31 cellular contexts compared by ENCODE assay signal in the genomic region with DNA sequence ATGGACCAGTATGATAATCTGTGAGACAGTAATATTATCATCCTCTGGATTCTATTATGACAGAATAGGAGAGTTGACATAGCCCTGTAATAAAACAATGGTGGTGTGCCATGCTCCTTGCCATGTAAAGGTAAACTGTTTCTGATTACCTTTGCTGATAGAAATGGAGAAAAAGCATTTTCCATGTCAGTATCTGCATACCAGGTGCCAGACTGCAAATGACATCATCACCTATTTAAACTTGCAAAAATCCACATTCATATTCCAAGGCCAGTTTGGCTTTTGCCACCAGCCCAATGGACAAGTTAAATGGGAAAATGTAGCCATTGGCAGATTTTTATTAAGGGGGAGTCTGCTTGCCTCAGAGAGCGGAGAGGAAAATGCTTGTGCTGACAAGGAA.
"Had no signal": no experiment of that assay in that cellular context is flagged by ENCODE, and none has a peak within 500 bp of the region (broad histone marks: within the 10 kb centered on the region; RNA-seq: fewer than 3 reads in every experiment).

No MANE protein-coding gene starts in this region.

- H3K4me2 ChIP-seq: smooth muscle cell had no signal

- ATAC-seq: naive thymus-derived CD8-positive, alpha-beta T cell; natural killer cell treated with Interleukin-12 subunit alpha and Interleukin-12 subunit beta and Interleukin-15 and Interleukin-18, amount 100 ng/mL, for 72 hours; psoas muscle; right cardiac atrium; sciatic nerve; stimulated activated naive B cell treated with anti-CD40 and anti-IgM and Interleukin-4, amounts not matched to agents 10 μg/mL and 1 μg/mL and 100 μg/mL, for 72 hours had no signal

- DNase-seq: naive B cell; naive thymus-derived CD8-positive, alpha-beta T cell; nephron progenitor cell; nucleus accumbens; posterior cingulate gyrus; psoas muscle; right cardiac atrium; spleen; stimulated activated CD4-positive, alpha-beta T cell treated with anti-CD3 and anti-CD28 coated beads, Interleukin-12 subunit alpha, Interleukin-12 subunit beta, amount 100 ng/mL, for 4 hours; stimulated activated CD4-positive, alpha-beta T cell treated with anti-CD3 and anti-CD28 coated beads, Interleukin-1b, Interleukin-23, amount 100 ng/mL, for 48 hours; stimulated activated CD4-positive, alpha-beta T cell treated with anti-CD3 and anti-CD28 coated beads, Interleukin-4, amount 100 ng/mL, for 1 hour; stimulated activated CD4-positive, alpha-beta T cell treated with anti-CD3 and anti-CD28 coated beads, Interleukin-4, amount 100 ng/mL, for 4 hours; stimulated activated CD8-positive, alpha-beta memory T cell treated with anti-CD3 and anti-CD28 coated beads, Interleukin-4, amount 100 ng/mL, for 48 hours; stimulated activated naive B cell treated with anti-CD40 and anti-IgM and Interleukin-4, amounts not matched to agents 10 μg/mL and 1 μg/mL and 100 μg/mL, for 72 hours; stimulated activated naive CD4-positive, alpha-beta T cell treated with Interleukin-2 at 50 U/mL for 16 hours; stomach; thyroid gland; trophoblast cell; upper lobe of left lung; uterus had no signal

- H3K4me3 Mint-ChIP-seq: naive B cell; naive thymus-derived CD8-positive, alpha-beta T cell; natural killer cell treated with Interleukin-12 subunit alpha and Interleukin-12 subunit beta and Interleukin-15 and Interleukin-18, amount 100 ng/mL, for 72 hours; nephron progenitor cell; neural crest cell; stimulated activated naive B cell treated with anti-CD40 and anti-IgM and Interleukin-4, amounts not matched to agents 10 μg/mL and 1 μg/mL and 100 μg/mL, for 72 hours; stimulated activated naive CD8-positive, alpha-beta T cell treated with anti-CD3 and anti-CD28 coated beads, Interleukin-15, Interleukin-2, amounts not matched to agents 100 ng/mL and 50 ng/mL, for 24 hours had no signal

- H3K4me1 ChIP-seq: parathyroid adenoma, psoas muscle, spleen, thyroid gland, tibial nerve, upper lobe of left lung, uterus had no signal

- H3K27ac Mint-ChIP-seq: naive B cell; naive thymus-derived CD8-positive, alpha-beta T cell; natural killer cell treated with Interleukin-12 subunit alpha and Interleukin-12 subunit beta and Interleukin-15 and Interleukin-18, amount 100 ng/mL, for 72 hours; nephron progenitor cell; progenitor cell of endocrine pancreas; stimulated activated naive B cell treated with anti-CD40 and anti-IgM and Interleukin-4, amounts not matched to agents 10 μg/mL and 1 μg/mL and 100 μg/mL, for 72 hours; stimulated activated naive CD8-positive, alpha-beta T cell treated with anti-CD3 and anti-CD28 coated beads, Interleukin-15, Interleukin-2, amounts not matched to agents 100 ng/mL and 50 ng/mL, for 24 hours had no signal

- H3K79me2 ChIP-seq: parathyroid adenoma had no signal

- H3K27me3 ChIP-seq: neutrophil, stomach, thyroid gland, tibial nerve, upper lobe of left lung, uterus had no signal

- H3K36me3 Mint-ChIP-seq: natural killer cell treated with Interleukin-12 subunit alpha and Interleukin-12 subunit beta and Interleukin-15 and Interleukin-18, amount 100 ng/mL, for 72 hours; stimulated activated naive B cell treated with anti-CD40 and anti-IgM and Interleukin-4, amounts not matched to agents 10 μg/mL and 1 μg/mL and 100 μg/mL, for 72 hours had no signal

- H3K9ac ChIP-seq: parathyroid adenoma had no signal

- H3K4me3 ChIP-seq: psoas muscle, skin epidermis, smooth muscle cell, spleen, stomach, thoracic aorta, thyroid gland, tibial nerve, upper lobe of left lung, uterus had no signal

- H3K27ac ChIP-seq: neutrophil, parathyroid adenoma, psoas muscle, skin epidermis, spleen, stomach, thoracic aorta, thyroid gland, tibial nerve, upper lobe of left lung, uterus had no signal

- H3K9me3 ChIP-seq: neutrophil, psoas muscle, thoracic aorta, thyroid gland, uterus had no signal

- H3K4me1 Mint-ChIP-seq: naive B cell; naive thymus-derived CD8-positive, alpha-beta T cell; stimulated activated naive B cell treated with anti-CD40 and anti-IgM and Interleukin-4, amounts not matched to agents 10 μg/mL and 1 μg/mL and 100 μg/mL, for 72 hours had no signal

- H3K27me3 Mint-ChIP-seq: progenitor cell of endocrine pancreas had no signal

- H3K36me3 ChIP-seq: neutrophil, spleen, stomach, thoracic aorta, thyroid gland, tibial nerve, upper lobe of left lung, uterus had no signal

- H2AFZ ChIP-seq: parathyroid adenoma had no signal

- H3K9me3 Mint-ChIP-seq: natural killer cell treated with Interleukin-12 subunit alpha and Interleukin-12 subunit beta and Interleukin-15 and Interleukin-18, amount 100 ng/mL, for 72 hours had no signal
